Comparison of ENCODE assay signal across 20 cellular contexts in genomic region chr3:127108796-127109195, GRCh38.
DNase-seq lines count a peak whose midpoint lies in the region; ATAC-seq, FAIRE-seq and TF ChIP-seq lines count a peak whose summit lies in the region.
"Had no signal": no experiment of that assay in that cellular context is flagged by ENCODE, and none has a peak within 500 bp of the region (broad histone marks: within the 10 kb centered on the region; RNA-seq: fewer than 3 reads in every experiment).

No MANE protein-coding gene starts in this region.

- H3K4me3 Mint-ChIP-seq in naive thymus-derived CD4-positive, alpha-beta T cell: no peak overlapping the region
- H3K4me3 Mint-ChIP-seq: CD8-positive, alpha-beta memory T cell had no signal

- ATAC-seq in naive thymus-derived CD4-positive, alpha-beta T cell: peak; percentile 27
- peak; percentile 17 for ATAC-seq in upper lobe of right lung
- ATAC-seq: HCT116, PC-3 had no signal

- H2BK12ac ChIP-seq in H1 (ENCODE audit: low read depth, low read length): peak overlapping the region; percentile 35

- H3K4me1 Mint-ChIP-seq in naive thymus-derived CD4-positive, alpha-beta T cell: no peaks in the 10 kb centered on the region
- H3K4me1 Mint-ChIP-seq: CD8-positive, alpha-beta memory T cell had no signal

- H3K23ac ChIP-seq in H1 (ENCODE audit: insufficient read length): no peak overlapping the region

- no peak overlapping the region for H4K8ac ChIP-seq in H1 (ENCODE audit: extremely low read depth, insufficient read depth, low read length)

- no peak overlapping the region for H3K56ac ChIP-seq in H1 (replicated peaks; ENCODE audit: insufficient read length, low read depth, low read length)

- H3K27ac Mint-ChIP-seq in naive thymus-derived CD4-positive, alpha-beta T cell: no peak overlapping the region
- H3K27ac Mint-ChIP-seq: CD8-positive, alpha-beta memory T cell had no signal

- H3K79me2 ChIP-seq in H1 (ENCODE audit: control insufficient read depth in 1 of 2, insufficient read depth in 2 of 2, low read length in 2 of 2): no peaks in the 10 kb centered on the region

- no peaks in the 10 kb centered on the region for H3K36me3 ChIP-seq in H1 (ENCODE audit: control insufficient read depth in 2 of 4, insufficient read depth in 4 of 4, low read length in 3 of 4)
- H3K36me3 ChIP-seq in naive thymus-derived CD4-positive, alpha-beta T cell (ENCODE audit: control insufficient read depth in 2 of 3, insufficient read depth in 3 of 3, low read length in 3 of 3): no peaks in the 10 kb centered on the region
- no peaks in the 10 kb centered on the region for H3K36me3 ChIP-seq in upper lobe of right lung
- no peaks in the 10 kb centered on the region for H3K36me3 ChIP-seq in tibial nerve

- TF ChIP-seq POLR2A in H1 (IDR thresholded peaks at IDR 0.05; ENCODE audit: control extremely low read depth in 1 of 2, low read depth in 2 of 2, low read length in 2 of 2) (no peak), tibial nerve (IDR thresholded peaks at IDR 0.05) (no peak)

- no peak overlapping the region for H2BK20ac ChIP-seq in H1 (ENCODE audit: low read length)

- no peak overlapping the region for H3K4ac ChIP-seq in H1 (replicated peaks; ENCODE audit: insufficient read length, low read depth, low read length)

- TF ChIP-seq RAD21 in H1 (IDR thresholded peaks at IDR 0.05 in 1 of 2, conservative IDR thresholded peaks at IDR 0.05 in 1 of 2; ENCODE audit: low read depth in 2 of 2, low read length in 2 of 2): no peak

- POLR2A ChIA-PET in H1 (lab: Charles Lee; ENCODE audit: partially characterized antibody): no interaction called here
- POLR2A ChIA-PET in naive thymus-derived CD4-positive, alpha-beta T cell (lab: Charles Lee): no interaction called here

- WGBS in H1 (ENCODE audit: extremely low coverage in 1 of 2, insufficient coverage in 1 of 2, insufficient read length in 1 of 2, insufficient replicate concordance in 2 of 2, low coverage in 1 of 2, low lambda C conversion rate in 2 of 2, missing lambda C conversion rate in 1 of 2), 2 experiments: 94% methylated on average over 1 of the region's 1 CpG; no CpG with 5 or more reads in 1 of the 2 experiments
- WGBS in tibial nerve, 2 donors: 83 to 87% methylated on average over 1 of the region's 1 CpG

- H2BK15ac ChIP-seq in H1 (ENCODE audit: low read length): no peak overlapping the region; the same call in 1 of the 2 replicates

- TF ChIP-seq EP300 in H1 (IDR thresholded peaks at IDR 0.05; ENCODE audit: borderline replicate concordance in 1 of 2, low read depth in 2 of 2, low read length in 2 of 2): peak in 1 of 2 experiments; percentile 59; a peak in 1 of 3 replicates
- TF ChIP-seq EP300 in tibial nerve (IDR thresholded peaks at IDR 0.05): no peak

- no peak for TF ChIP-seq CTCF in H1 (IDR thresholded peaks at IDR 0.05; ENCODE audit: control extremely low read depth in 1 of 3, insufficient read depth in 1 of 3, low read depth in 1 of 3, low read length in 3 of 3)
- TF ChIP-seq CTCF in upper lobe of right lung (IDR thresholded peaks at IDR 0.05): no peak
- TF ChIP-seq CTCF in tibial nerve (IDR thresholded peaks at IDR 0.05): no peak

- H3K9ac ChIP-seq in H1 (replicated peaks in 1 of 4; ENCODE audit: extremely low read depth in 1 of 4, low read depth in 3 of 4, low read length in 3 of 4): no peak overlapping the region; a peak in 1 of 7 replicates
- H3K9ac ChIP-seq: GM23248 had no signal

- H2AK5ac ChIP-seq in H1 (ENCODE audit: low read depth, low read length): peak overlapping the region; percentile 65

- H3K9me3 ChIP-seq in H1 (ENCODE audit: insufficient read depth in 2 of 2, low read depth in 1 of 2, low read length in 1 of 2) (peaks cover 11 to 16% of the 10 kb centered on the region in 2 experiments), upper lobe of right lung (peaks cover 14% of the 10 kb centered on the region), tibial nerve (peaks cover 0 to 29% (median 6%) of the 10 kb centered on the region in 4 donors)
- peaks cover 0 to 11% (median 0%) of the 10 kb centered on the region in 3 experiments for H3K9me3 ChIP-seq in naive thymus-derived CD4-positive, alpha-beta T cell (ENCODE audit: control insufficient read depth in 2 of 3, low read length in 3 of 3)

- no peaks in the 10 kb centered on the region for H3K79me1 ChIP-seq in H1 (ENCODE audit: low read depth, low read length)

- H3K18ac ChIP-seq in H1 (ENCODE audit: extremely low read depth, low read length): peak overlapping the region; percentile 24; the same call in 1 of the 2 replicates

- peaks cover 0 to 10% (median 1%) of the 10 kb centered on the region in 5 donors for H3K36me3 Mint-ChIP-seq in naive thymus-derived CD4-positive, alpha-beta T cell

- H2BK120ac ChIP-seq in H1 (replicated peaks; ENCODE audit: low read depth, low read length): no peak overlapping the region

- H3K4me1 ChIP-seq in H1 (replicated peaks in 1 of 4; ENCODE audit: control insufficient read depth in 3 of 4, insufficient read depth in 4 of 4, low read length in 3 of 4) (peaks cover 0 to 11% (median 1%) of the 10 kb centered on the region in 4 experiments; a peak in 2 of 7 replicates), upper lobe of right lung (no peaks in the 10 kb centered on the region), tibial nerve (no peaks in the 10 kb centered on the region)
- no peaks in the 10 kb centered on the region for H3K4me1 ChIP-seq in naive thymus-derived CD4-positive, alpha-beta T cell (ENCODE audit: control insufficient read depth in 2 of 2, insufficient read depth in 2 of 2, low read length in 2 of 2)

- DNase-seq in activated CD8-positive, alpha-beta memory T cell treated with anti-CD3 and anti-CD28 coated beads for 24 hours: peak; percentile 30
- DNase-seq in activated CD8-positive, alpha-beta memory T cell treated with anti-CD3 and anti-CD28 coated beads, Interleukin-2, amount 50 U/mL, for 4 hours: no peak
- DNase-seq in H1 (ENCODE audit: low read depth in 1 of 2, low spot score in 2 of 2) (no peak), upper lobe of right lung (no peak), hypothalamus (lab: John Stamatoyannopoulos, UW) (no peak), tibial nerve (ENCODE audit: low spot score in 2 of 2) (no peak), A172 (ENCODE audit: low spot score) (no peak)
- DNase-seq in naive thymus-derived CD4-positive, alpha-beta T cell: peak in 2 of 9 donors; percentile 2 to 5
- DNase-seq: CD8-positive, alpha-beta memory T cell; DMS79; GM23248; KBM-7; NCI-H146; NCI-H2081; NCI-H510A treated with DMSO at 0.1 percent for 48 hours; NCI-H82; PC-3 had no signal

- H4K5ac ChIP-seq in H1 (ENCODE audit: insufficient read length, low read depth, low read length): no peak overlapping the region

- H4K20me1 ChIP-seq in H1 (replicated peaks in 1 of 2; ENCODE audit: control insufficient read depth in 1 of 2, insufficient read depth in 2 of 2, low read length in 2 of 2): no peaks in the 10 kb centered on the region

- no peak overlapping the region for H2AFZ ChIP-seq in H1 (ENCODE audit: low read length)
- H2AFZ ChIP-seq: GM23248 had no signal

- H3K4me3 ChIP-seq in H1 (ENCODE audit: extremely low read depth in 1 of 4, insufficient read depth in 2 of 4, low read depth in 3 of 4, low read length in 4 of 4) (no peak overlapping the region), upper lobe of right lung (no peak overlapping the region), tibial nerve (no peak overlapping the region)
- H3K4me3 ChIP-seq in naive thymus-derived CD4-positive, alpha-beta T cell (ENCODE audit: low read length): no peak overlapping the region
- H3K4me3 ChIP-seq: GM23248 had no signal

- H3K4me2 ChIP-seq in H1 (ENCODE audit: insufficient read depth in 1 of 2, low read depth in 2 of 2, low read length in 2 of 2): no peak overlapping the region

- no peak overlapping the region for H3K14ac ChIP-seq in H1 (ENCODE audit: insufficient read length)

- no peak overlapping the region; the same call in 1 of the 2 replicates for H3K27ac ChIP-seq in H1 (ENCODE audit: low read depth, low read length)
- H3K27ac ChIP-seq in naive thymus-derived CD4-positive, alpha-beta T cell (ENCODE audit: low read depth, low read length): no peak overlapping the region
- H3K27ac ChIP-seq in upper lobe of right lung: no peak overlapping the region
- no peak overlapping the region for H3K27ac ChIP-seq in tibial nerve
- H3K27ac ChIP-seq: 22Rv1, GM23248 had no signal

- peaks cover 0 to 18% (median 8%) of the 10 kb centered on the region in 5 donors for H3K27me3 Mint-ChIP-seq in naive thymus-derived CD4-positive, alpha-beta T cell

- CTCF ChIA-PET in H1 (lab: Charles Lee; ENCODE audit: partially characterized antibody): no interaction called here
- CTCF ChIA-PET in naive thymus-derived CD4-positive, alpha-beta T cell (lab: Charles Lee): no interaction called here

- peaks cover 0 to 25% (median 11%) of the 10 kb centered on the region in 11 donors for H3K9me3 Mint-ChIP-seq in naive thymus-derived CD4-positive, alpha-beta T cell

- H3K23me2 ChIP-seq in H1 (ENCODE audit: low read depth, low read length): no peaks in the 10 kb centered on the region

- no peak overlapping the region for H2BK5ac ChIP-seq in H1 (ENCODE audit: low read depth, low read length)

- FAIRE-seq in H1 (lab: Jason Lieb, UNC): no peak
- FAIRE-seq: D721Med had no signal

- intact Hi-C loops in naive thymus-derived CD4-positive, alpha-beta T cell (cut with micrococcal nuclease): no loop called here
- intact Hi-C loops in upper lobe of right lung (cut with DNase I): no loop called here

- H3K27me3 ChIP-seq in H1 (replicated peaks in 1 of 4; ENCODE audit: control insufficient read depth in 3 of 4, extremely low read depth in 1 of 4, insufficient read depth in 3 of 4, low read length in 3 of 4): no peaks in the 10 kb centered on the region; a peak in 1 of 7 replicates
- H3K27me3 ChIP-seq in naive thymus-derived CD4-positive, alpha-beta T cell (ENCODE audit: control insufficient read depth in 2 of 2, insufficient read depth in 2 of 2, low read length in 2 of 2): no peaks in the 10 kb centered on the region
- H3K27me3 ChIP-seq in upper lobe of right lung: no peaks in the 10 kb centered on the region
- no peaks in the 10 kb centered on the region for H3K27me3 ChIP-seq in tibial nerve

- no peak overlapping the region for H4K91ac ChIP-seq in H1 (replicated peaks; ENCODE audit: insufficient read length, low read length)

TF ChIP-seq in H1, 55 proteins besides CTCF, POLR2A, EP300 and RAD21:
- peak; percentile 92 for TF ChIP-seq TAF7 (optimal IDR thresholded peaks at IDR 0.05; ENCODE audit: borderline replicate concordance, low read depth, low read length)
- peak; percentile 85 for TF ChIP-seq JUN (IDR thresholded peaks at IDR 0.05; ENCODE audit: low read depth, low read length)
- TF ChIP-seq CHD1 (IDR thresholded peaks at IDR 0.05; ENCODE audit: low read depth, low read length): no peak
- 0 out of 2 replicates have a peak, but pooled peaks have one; percentile 37 for TF ChIP-seq POLR2AphosphoS5 (IDR thresholded peaks at IDR 0.05; ENCODE audit: low read depth, low read length)
- no peak for TF ChIP-seq TEAD4 (IDR thresholded peaks at IDR 0.05; ENCODE audit: low read depth, low read length)
